Comparison of ENCODE assay signal across 14 cellular contexts in genomic region chr10:71435571-71436267, GRCh38. TPM values are rescaled to one million over a fixed set of nuclear protein-coding genes. Genes with fewer than 3 reads are reported as not detected.
DNase-seq lines count a peak whose midpoint lies in the region; ATAC-seq, FAIRE-seq and TF ChIP-seq lines count a peak whose summit lies in the region.
"Had no signal": no experiment of that assay in that cellular context is flagged by ENCODE, and none has a peak within 500 bp of the region (broad histone marks: within the 10 kb centered on the region; RNA-seq: fewer than 3 reads in every experiment).

No MANE protein-coding gene starts in this region.

- no peak overlapping the region for H3K27ac ChIP-seq in H1 (ENCODE audit: low read depth, low read length)

- H2BK12ac ChIP-seq in H1 (ENCODE audit: low read depth, low read length): 0 out of 2 replicates have a peak overlapping the region, but pooled peaks have one; percentile 50

- H3K27me3 Mint-ChIP-seq in nephron (ENCODE audit: low read depth): peaks cover 19% of the 10 kb centered on the region

- H3K23ac ChIP-seq in H1 (ENCODE audit: insufficient read length): no peak overlapping the region

- H3K56ac ChIP-seq in H1 (replicated peaks; ENCODE audit: insufficient read length, low read depth, low read length): no peak overlapping the region

- no peaks in the 10 kb centered on the region for H3K9me3 ChIP-seq in H1 (ENCODE audit: insufficient read depth in 2 of 2, low read depth in 1 of 2, low read length in 1 of 2)

- no peak for TF ChIP-seq CTCF in H1 (IDR thresholded peaks at IDR 0.05; ENCODE audit: control extremely low read depth in 1 of 3, insufficient read depth in 1 of 3, low read depth in 1 of 3, low read length in 3 of 3)
- TF ChIP-seq CTCF in nephron (IDR thresholded peaks at IDR 0.05; ENCODE audit: unreplicated experiment in 3 of 3): no peak

- ATAC-seq in Right ventricle myocardium superior (ENCODE audit: poor library complexity) (peak; percentile 39), GM18519 (IDR thresholded peaks at IDR 0.05; ENCODE audit: low FRiP score, unreplicated experiment) (no peak)
- ATAC-seq: activated naive CD8-positive, alpha-beta T cell treated with anti-CD3 and anti-CD28 coated beads, Interleukin-2, amount 50 U/mL, for 24 hours; stimulated activated naive CD8-positive, alpha-beta T cell treated with anti-CD3 and anti-CD28 coated beads, Interleukin-15, Interleukin-2, amounts not matched to agents 100 U/mL and 50 U/mL, for 24 hours had no signal

- POLR2A ChIA-PET in H1 (lab: Charles Lee; ENCODE audit: partially characterized antibody): no interaction called here

- H3K4me3 ChIP-seq in H1 (ENCODE audit: extremely low read depth in 1 of 4, insufficient read depth in 2 of 4, low read depth in 3 of 4, low read length in 4 of 4): no peak overlapping the region

- H3K9ac ChIP-seq in H1 (replicated peaks in 1 of 4; ENCODE audit: extremely low read depth in 1 of 4, low read depth in 3 of 4, low read length in 3 of 4): no peak overlapping the region

- TF ChIP-seq RAD21 in H1 (IDR thresholded peaks at IDR 0.05 in 1 of 2, conservative IDR thresholded peaks at IDR 0.05 in 1 of 2; ENCODE audit: low read depth in 2 of 2, low read length in 2 of 2): no peak

- H2BK20ac ChIP-seq in H1 (ENCODE audit: low read length): no peak overlapping the region

- H3K36me3 Mint-ChIP-seq in nephron (ENCODE audit: low read depth): no peaks in the 10 kb centered on the region

- no peaks in the 10 kb centered on the region for H3K79me2 ChIP-seq in H1 (ENCODE audit: control insufficient read depth in 1 of 2, insufficient read depth in 2 of 2, low read length in 2 of 2)

- TF ChIP-seq EP300 in H1 (IDR thresholded peaks at IDR 0.05; ENCODE audit: borderline replicate concordance in 1 of 2, low read depth in 2 of 2, low read length in 2 of 2): no peak

- H3K4me1 ChIP-seq in H1 (replicated peaks in 1 of 4; ENCODE audit: control insufficient read depth in 3 of 4, insufficient read depth in 4 of 4, low read length in 3 of 4): peaks cover 0 to 2% (median 0%) of the 10 kb centered on the region in 4 experiments; a peak in 2 of 7 replicates

- H3K27ac Mint-ChIP-seq in nephron: peak overlapping the region in 2 of 3 experiments; percentile 29 to 67
- H3K27ac Mint-ChIP-seq: activated B cell treated with CpG ODN at 0.5 μM for 24 hours; activated naive CD8-positive, alpha-beta T cell treated with anti-CD3 and anti-CD28 coated beads, Interleukin-2, amount 50 U/mL, for 24 hours had no signal

- peaks cover 0 to 6% of the 10 kb centered on the region in 2 experiments for H4K20me1 ChIP-seq in H1 (replicated peaks in 1 of 2; ENCODE audit: control insufficient read depth in 1 of 2, insufficient read depth in 2 of 2, low read length in 2 of 2)

- H3K79me1 ChIP-seq in H1 (ENCODE audit: low read depth, low read length): no peaks in the 10 kb centered on the region

- H3K27me3 ChIP-seq in H1 (replicated peaks in 1 of 4; ENCODE audit: control insufficient read depth in 3 of 4, extremely low read depth in 1 of 4, insufficient read depth in 3 of 4, low read length in 3 of 4): no peaks in the 10 kb centered on the region

- no peak overlapping the region for H4K91ac ChIP-seq in H1 (replicated peaks; ENCODE audit: insufficient read length, low read length)

- H3K9me3 Mint-ChIP-seq in nephron: no peaks in the 10 kb centered on the region
- H3K9me3 Mint-ChIP-seq: activated B cell treated with CpG ODN at 0.5 μM for 24 hours; activated naive CD8-positive, alpha-beta T cell treated with anti-CD3 and anti-CD28 coated beads, Interleukin-2, amount 50 U/mL, for 24 hours; neural crest cell had no signal

- no peak overlapping the region for H3K14ac ChIP-seq in H1 (ENCODE audit: insufficient read length)

- WGBS in H1 (ENCODE audit: extremely low coverage in 1 of 2, insufficient coverage in 1 of 2, insufficient read length in 1 of 2, insufficient replicate concordance in 2 of 2, low coverage in 1 of 2, low lambda C conversion rate in 2 of 2, missing lambda C conversion rate in 1 of 2), 2 experiments: 86% methylated on average over 6 of the region's 6 CpGs; no CpG with 5 or more reads in 1 of the 2 experiments

- H3K4me3 Mint-ChIP-seq in nephron: no peak overlapping the region
- H3K4me3 Mint-ChIP-seq: activated B cell treated with CpG ODN at 0.5 μM for 24 hours; activated naive CD8-positive, alpha-beta T cell treated with anti-CD3 and anti-CD28 coated beads, Interleukin-2, amount 50 U/mL, for 24 hours; neural crest cell had no signal

- CTCF ChIA-PET in H1 (lab: Charles Lee; ENCODE audit: partially characterized antibody): interaction anchor here (0.6 to 4.2 kb wide), 10 partner anchors 9 to 86 kb away, joined by 3 to 33 read pairs (median 4); partner anchors contain the start of gene CDH23

- no peak overlapping the region for H2AFZ ChIP-seq in H1 (ENCODE audit: low read length)

- H4K5ac ChIP-seq in H1 (ENCODE audit: insufficient read length, low read depth, low read length): no peak overlapping the region

- no peak for FAIRE-seq in H1 (lab: Jason Lieb, UNC)
- FAIRE-seq: colon had no signal

- intact Hi-C loops in Right ventricle myocardium superior (cut with DNase I): no loop called here
- intact Hi-C loops in cardiac septum (cut with DNase I): no loop called here

- H2BK5ac ChIP-seq in H1 (ENCODE audit: low read depth, low read length): peak overlapping the region; percentile 32

- no peaks in the 10 kb centered on the region for H3K36me3 ChIP-seq in H1 (ENCODE audit: control insufficient read depth in 2 of 4, insufficient read depth in 4 of 4, low read length in 3 of 4)

- DNase-seq in Right ventricle myocardium superior (peak; percentile 58), cardiac septum (ENCODE audit: low spot score) (no peak), H1 (ENCODE audit: low read depth in 1 of 2, low spot score in 2 of 2) (peak in 1 of 2 experiments; percentile 43), HT-29 (ENCODE audit: low spot score) (no peak), erythroblast (lab: John Stamatoyannopoulos, UW) (no peak)
- DNase-seq in activated CD4-positive, alpha-beta T cell treated with anti-CD3 and anti-CD28 coated beads for 1 hour: no peak
- DNase-seq: activated B cell treated with CpG ODN at 0.5 μM for 24 hours; activated naive CD8-positive, alpha-beta T cell treated with anti-CD3 and anti-CD28 coated beads, Interleukin-2, amount 50 U/mL, for 24 hours; stimulated activated naive CD8-positive, alpha-beta T cell treated with anti-CD3 and anti-CD28 coated beads, Interleukin-15, Interleukin-2, amounts not matched to agents 100 U/mL and 50 U/mL, for 24 hours had no signal

- peak overlapping the region; percentile 72; the same call in 1 of the 2 replicates for H2BK15ac ChIP-seq in H1 (ENCODE audit: low read length)

- TF ChIP-seq POLR2A in H1 (IDR thresholded peaks at IDR 0.05; ENCODE audit: control extremely low read depth in 1 of 2, low read depth in 2 of 2, low read length in 2 of 2) (no peak), erythroblast (IDR thresholded peaks at IDR 0.05; ENCODE audit: low read length) (no peak)

- no peak overlapping the region; the same call in 1 of the 2 replicates for H4K8ac ChIP-seq in H1 (ENCODE audit: extremely low read depth, insufficient read depth, low read length)

- H3K23me2 ChIP-seq in H1 (ENCODE audit: low read depth, low read length): peaks cover 4% of the 10 kb centered on the region; the same call in 1 of the 2 replicates

- no peak overlapping the region for H3K4me2 ChIP-seq in H1 (ENCODE audit: insufficient read depth in 1 of 2, low read depth in 2 of 2, low read length in 2 of 2)

- peaks cover 64% of the 10 kb centered on the region for H3K4me1 Mint-ChIP-seq in nephron
- H3K4me1 Mint-ChIP-seq: activated B cell treated with CpG ODN at 0.5 μM for 24 hours; activated naive CD8-positive, alpha-beta T cell treated with anti-CD3 and anti-CD28 coated beads, Interleukin-2, amount 50 U/mL, for 24 hours had no signal

- no peak overlapping the region for H2BK120ac ChIP-seq in H1 (replicated peaks; ENCODE audit: low read depth, low read length)

- no peak overlapping the region for H3K18ac ChIP-seq in H1 (ENCODE audit: extremely low read depth, low read length)

- H3K4ac ChIP-seq in H1 (replicated peaks; ENCODE audit: insufficient read length, low read depth, low read length): no peak overlapping the region

- peak overlapping the region; percentile 80; the same call in 1 of the 2 replicates for H2AK5ac ChIP-seq in H1 (ENCODE audit: low read depth, low read length)

TF ChIP-seq in H1, 55 proteins besides CTCF, POLR2A, EP300 and RAD21 (continues in another document):
- TF ChIP-seq SUZ12 (IDR thresholded peaks at IDR 0.05; ENCODE audit: low read length): no peak
- TF ChIP-seq POU5F1 (IDR thresholded peaks at IDR 0.05; ENCODE audit: low read depth, low read length): no peak
- no peak for TF ChIP-seq CBX5 (IDR thresholded peaks at IDR 0.05; ENCODE audit: low read depth, low read length)

RNA-seq across cellular contexts. Expression of gene CDH23, which starts 39.0 kb away (rescaled TPM):
- total RNA-seq in Right ventricle myocardium superior (3.7 TPM), cardiac septum (9.3 TPM)
- 1.9 and 2.0 TPM in 2 replicates for total RNA-seq in H1 (2021; fragmentation: NEBNext Ultra II Directional; extraction: Animal tissue kit (Norgen Biotek cat#: 25700))
- 4.9 and 6.3 TPM in 2 replicates for polyA plus RNA-seq in H1 (2011; rRNA removed)
- polyA plus RNA-seq in H1 (2011; cell fraction: cytosol; rRNA removed): 3.3 TPM
- polyA plus RNA-seq in H1 (2011; cell fraction: nucleus; rRNA removed): 7.7 TPM
- 1.9 to 4.6 TPM (median 3.2 TPM) in 4 replicates for polyA plus RNA-seq in H1 (2012, experiment 1 of 2)
- 1.8 TPM for polyA plus RNA-seq in H1 (2012, experiment 2 of 2)
- 1.3 TPM for polyA plus RNA-seq in H1 (2013, experiment 1 of 2)
- polyA plus RNA-seq in H1 (2013, experiment 2 of 2): 1.4 TPM
- polyA minus RNA-seq in H1 (2011; rRNA and poly(A)+ RNA removed): 7.2 and 10.5 TPM in 2 replicates
- polyA minus RNA-seq in H1 (2011; cell fraction: cytosol; rRNA and poly(A)+ RNA removed): 2.6 TPM
- 6.9 TPM for polyA minus RNA-seq in H1 (2011; cell fraction: nucleus; rRNA and poly(A)+ RNA removed)
- 0.05 and 0.63 TPM in 2 replicates for total RNA-seq in HT-29 (2014; rRNA removed; shearing (Covaris generic))
- total RNA-seq: lung microvascular endothelial cell had no signal
